ENCODE assay signal across 9 cellular contexts in genomic region chrX:120559799-120560198, GRCh38. TPM values are rescaled to one million over a fixed set of nuclear protein-coding genes. Genes with fewer than 3 reads are reported as not detected.
DNase-seq lines count a peak whose midpoint lies in the region; ATAC-seq, FAIRE-seq and TF ChIP-seq lines count a peak whose summit lies in the region.
"Had no signal": no experiment of that assay in that cellular context is flagged by ENCODE, and none has a peak within 500 bp of the region (broad histone marks: within the 10 kb centered on the region; RNA-seq: fewer than 3 reads in every experiment).

No MANE protein-coding gene starts in this region.

- no peak for ATAC-seq in activated CD4-positive, alpha-beta T cell treated with anti-CD3 and anti-CD28 coated beads for 36 hours
- no peak for ATAC-seq in natural killer cell

- TF ChIP-seq POLR2A in H54 (IDR thresholded peaks at IDR 0.05; ENCODE audit: low read depth, low read length) = no peak

- FAIRE-seq in H54 (lab: Jason Lieb, UNC) = no peak
- FAIRE-seq: endometrium had no signal

- peak overlapping the region; percentile 95 for H3K27ac Mint-ChIP-seq in activated CD4-positive, alpha-beta T cell treated with anti-CD3 and anti-CD28 coated beads for 36 hours
- H3K27ac Mint-ChIP-seq in natural killer cell = peak overlapping the region; percentile 91

- POLR2A ChIA-PET in activated CD4-positive, alpha-beta T cell treated with anti-CD3 and anti-CD28 coated beads for 36 hours (lab: Charles Lee) = interaction anchor here (0.7 to 2.8 kb wide), 3 partner anchors 18 to 45 kb away, joined by 6 to 24 read pairs (median 10); partner anchors contain the start of gene MCTS1

- CTCF ChIA-PET in activated CD4-positive, alpha-beta T cell treated with anti-CD3 and anti-CD28 coated beads for 36 hours (lab: Charles Lee) = interaction anchor here (0.8 kb wide), 1 partner anchor 105 kb away, joined by 3 read pairs; no protein-coding TSS in a partner anchor

- H3K27me3 Mint-ChIP-seq in activated CD4-positive, alpha-beta T cell treated with anti-CD3 and anti-CD28 coated beads for 36 hours = no peaks in the 10 kb centered on the region
- H3K27me3 Mint-ChIP-seq in natural killer cell (ENCODE audit: low read depth in 2 of 2) = no peaks in the 10 kb centered on the region

- H3K9me3 Mint-ChIP-seq in activated CD4-positive, alpha-beta T cell treated with anti-CD3 and anti-CD28 coated beads for 36 hours (ENCODE audit: low read depth) = no peaks in the 10 kb centered on the region
- no peaks in the 10 kb centered on the region for H3K9me3 Mint-ChIP-seq in natural killer cell

- intact Hi-C loops in activated CD4-positive, alpha-beta T cell treated with anti-CD3 and anti-CD28 coated beads for 36 hours (cut with DNase I, micrococcal nuclease) = loop anchor here (1.0 to 10.0 kb wide), 7 partner anchors 9 to 745 kb away; partner anchors contain the start of genes LAMP2 (in 1 of the 2) and ZBTB33 (in 1 of the 2)
- intact Hi-C loops in natural killer cell (cut with micrococcal nuclease) = loop anchor here (5.0 kb wide), 1 partner anchor 62 kb away; no protein-coding TSS in a partner anchor

- TF ChIP-seq CTCF in choroid plexus epithelial cell (conservative IDR thresholded peaks at IDR 0.05; ENCODE audit: low read depth, low read length) (no peak), natural killer cell (IDR thresholded peaks at IDR 0.05) (no peak)

- peaks cover 15% of the 10 kb centered on the region for H3K36me3 Mint-ChIP-seq in activated CD4-positive, alpha-beta T cell treated with anti-CD3 and anti-CD28 coated beads for 36 hours (ENCODE audit: low read depth)
- H3K36me3 Mint-ChIP-seq in natural killer cell = no peaks in the 10 kb centered on the region

- H3K4me1 Mint-ChIP-seq in activated CD4-positive, alpha-beta T cell treated with anti-CD3 and anti-CD28 coated beads for 36 hours = peaks cover 25% of the 10 kb centered on the region
- peaks cover 13 to 28% of the 10 kb centered on the region in 2 donors for H3K4me1 Mint-ChIP-seq in natural killer cell

- peak overlapping the region; percentile 90 for H3K4me3 Mint-ChIP-seq in activated CD4-positive, alpha-beta T cell treated with anti-CD3 and anti-CD28 coated beads for 36 hours
- peak overlapping the region; percentile 93 for H3K4me3 Mint-ChIP-seq in natural killer cell

- peak overlapping the region; percentile 74 for H3K4me3 ChIP-seq in choroid plexus epithelial cell (ENCODE audit: low read depth, low read length)

- DNase-seq in activated CD4-positive, alpha-beta T cell treated with anti-CD3 and anti-CD28 coated beads for 36 hours = peak; percentile 8
- no peak for DNase-seq in activated CD4-positive, alpha-beta T cell treated with anti-CD3 and anti-CD28 coated beads, Interleukin-2, amount 50 U/mL, for 48 hours
- DNase-seq in NCI-H82 treated with DMSO at 0.1 percent for 48 hours (lab: John Stamatoyannopoulos, UW; ENCODE audit: unreplicated experiment) (peak; percentile 37), choroid plexus epithelial cell (ENCODE audit: low read depth) (no peak), natural killer cell (no peak), cerebellum (ENCODE audit: low spot score) (no peak), amniotic stem cell (lab: John Stamatoyannopoulos, UW) (no peak), H54 (ENCODE audit: insufficient read length, low spot score) (no peak)

RNA-seq across cellular contexts. Expression of gene CUL4B, which starts 1.0 kb away (rescaled TPM):
- total RNA-seq in activated CD4-positive, alpha-beta T cell treated with anti-CD3 and anti-CD28 coated beads for 36 hours = 10 to 100 TPM; 49.2 to 49.6 TPM
- total RNA-seq in natural killer cell = 10 to 100 TPM; 32.6 to 42.3 (median 33.3) TPM
- total RNA-seq in cerebellum = 50.6 TPM

RNA-seq across cellular contexts. Expression of gene MCTS1, which starts 44.1 kb away (rescaled TPM):
- 10 to 100 TPM; 47.8 to 73.3 TPM for total RNA-seq in activated CD4-positive, alpha-beta T cell treated with anti-CD3 and anti-CD28 coated beads for 36 hours
- total RNA-seq in natural killer cell = 10 to 100 TPM; 17.6 to 21.2 (median 18.8) TPM
- total RNA-seq in cerebellum = 29.5 TPM

Comparison
In these comparisons a context has a peak if more than half of its experiments do, and no peak if none do; other contexts are left out.
1. DNase-seq: peak in activated CD4-positive, alpha-beta T cell treated with anti-CD3 and anti-CD28 coated beads for 36 hours (single experiment) and NCI-H82 treated with DMSO at 0.1 percent for 48 hours (single experiment); none in activated CD4-positive, alpha-beta T cell treated with anti-CD3 and anti-CD28 coated beads, Interleukin-2, amount 50 U/mL, for 48 hours (0 of 2), choroid plexus epithelial cell (single experiment), natural killer cell (single experiment), cerebellum (single experiment), amniotic stem cell (single experiment) and H54 (single experiment).